In the genomic region with DNA sequence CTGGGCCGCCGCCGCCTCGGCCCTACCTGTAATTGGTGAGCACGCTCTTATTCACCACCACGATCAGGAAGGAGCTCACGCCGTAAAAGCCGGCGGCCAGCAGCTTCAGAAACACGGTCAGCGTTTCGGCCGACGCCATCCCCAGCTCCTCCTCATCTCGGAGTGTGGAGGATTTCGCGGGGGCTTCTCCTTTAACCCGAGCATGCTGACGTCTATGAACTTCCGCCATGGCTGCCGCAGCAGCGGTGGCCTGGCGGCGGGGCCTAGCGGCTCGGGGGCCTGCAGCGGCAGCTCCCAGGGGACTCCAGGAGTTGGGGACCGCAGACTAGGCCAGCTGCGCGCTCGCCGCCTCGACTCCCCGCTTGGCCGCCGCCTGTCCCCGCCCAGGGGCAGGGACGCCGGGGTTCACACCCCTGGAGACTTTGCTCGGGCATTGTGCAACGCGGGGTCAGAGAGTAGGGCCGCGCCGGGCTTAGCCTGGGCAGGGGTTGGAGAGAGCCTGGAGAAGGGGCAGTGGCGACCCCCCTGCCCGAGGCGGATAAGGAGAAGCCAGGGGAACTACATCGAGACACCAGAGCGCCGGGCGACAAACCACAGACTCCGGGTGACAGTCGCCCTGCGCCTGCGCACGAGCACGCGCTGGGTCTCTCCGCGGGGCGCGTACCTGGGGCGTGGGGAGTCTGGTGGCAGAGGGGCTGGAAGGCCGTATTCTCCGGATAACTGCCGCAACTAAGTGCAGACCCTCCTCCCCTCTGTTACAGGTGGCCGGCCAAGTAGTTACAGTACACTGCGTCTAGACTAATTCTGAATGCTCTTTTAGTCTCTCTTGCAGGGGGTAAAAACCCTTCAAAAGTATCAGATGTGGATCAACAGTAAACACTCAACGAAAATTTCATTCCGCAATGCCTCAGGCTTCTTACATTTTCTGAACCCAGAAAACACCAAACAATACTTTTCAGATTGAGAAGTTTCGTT, we compare ENCODE assay signal across 8 cellular contexts. TPM values are rescaled to one million over a fixed set of nuclear protein-coding genes. Genes with fewer than 3 reads are reported as not detected.
A peak's percentile ranks its signal among the peaks of the same experiment; 100 is the strongest.
DNase-seq lines count a peak whose midpoint lies in the region; ATAC-seq and TF ChIP-seq lines count a peak whose summit lies in the region.

A gene (minus strand): TSS at position 364 of the 975 bp plus-strand sequence. CDS start 135 bp downstream, at position 229.

- H3K4me3 ChIP-seq in CD4-positive, CD25-positive, alpha-beta regulatory T cell (ENCODE audit: low read depth, low read length): peak within 1 kb of the TSS; percentile 96
- H3K4me3 ChIP-seq in duodenal mucosa (ENCODE audit: low read depth in 1 of 2, low read length in 2 of 2): peak within 1 kb of the TSS; percentile 92 to 96
- H3K4me3 ChIP-seq in lung: peak within 1 kb of the TSS; percentile 89

- CTCF ChIA-PET in activated CD4-positive, alpha-beta memory T cell treated with anti-CD3 and anti-CD28 coated beads, Interleukin-2, amount 10 ng/mL, durations not matched to agents 7 days and 5 days (lab: Charles Lee): interaction anchor here (0.6 to 7.5 kb wide), 9 partner anchors 51 to 319 kb away, joined by 3 to 45 read pairs (median 4); a partner anchor contains a TSS

- peaks cover 28% of the 10 kb centered on the region for H3K4me1 ChIP-seq in CD4-positive, CD25-positive, alpha-beta regulatory T cell (ENCODE audit: control insufficient read depth, insufficient read depth, low read length, poor library complexity, severe bottlenecking)
- H3K4me1 ChIP-seq in duodenal mucosa (ENCODE audit: control insufficient read depth in 1 of 2, insufficient read depth in 2 of 2, low read length in 2 of 2) (peaks cover 14 to 15% of the 10 kb centered on the region in 2 donors), lung (ENCODE audit: control insufficient read depth in 2 of 2, insufficient read depth in 2 of 2, low read length in 2 of 2) (peaks cover 0 to 6% of the 10 kb centered on the region in 2 donors)

- peaks cover 0 to 1% (median 0%) of the 10 kb centered on the region in 7 donors for H3K9me3 Mint-ChIP-seq in CD4-positive, CD25-positive, alpha-beta regulatory T cell
- no peaks in the 10 kb centered on the region for H3K9me3 Mint-ChIP-seq in activated CD4-positive, alpha-beta memory T cell treated with anti-CD3 and anti-CD28 coated beads, Interleukin-2, amount 10 ng/mL, durations not matched to agents 7 days and 5 days

- peak; percentile 60 to 85 (median 77) for DNase-seq in CD4-positive, CD25-positive, alpha-beta regulatory T cell
- DNase-seq in NCI-H774 (lab: John Stamatoyannopoulos, UW) (peak; percentile 62), lung (ENCODE audit: low spot score) (peak; percentile 70)
- peak; percentile 81 for DNase-seq in activated CD4-positive, alpha-beta memory T cell treated with anti-CD3 and anti-CD28 coated beads, Interleukin-2, amount 10 ng/mL, durations not matched to agents 7 days and 5 days
- peak; percentile 55 to 59 (median 56) for DNase-seq in stimulated activated CD4-positive, alpha-beta T cell treated with anti-CD3 and anti-CD28 coated beads, TNF-alpha, amount 100 ng/mL, for 48 hours (ENCODE audit: low read depth in 3 of 3)

- ATAC-seq in CD4-positive, CD25-positive, alpha-beta regulatory T cell (ENCODE audit: low read depth in 2 of 2): peak; percentile 78 to 81
- ATAC-seq in GM19372 (IDR thresholded peaks at IDR 0.05; ENCODE audit: low read depth, unreplicated experiment): peak; percentile 87
- ATAC-seq in HG03521 (IDR thresholded peaks at IDR 0.05; ENCODE audit: unreplicated experiment): peak; percentile 78
- peak; percentile 88 for ATAC-seq in lung (ENCODE audit: insufficient read depth, low FRiP score)

- 1% methylated on average over 69 to 73 of the region's 73 CpGs for WGBS in lung, 2 donors

- TF ChIP-seq CTCF in lung (IDR thresholded peaks at IDR 0.05; ENCODE audit: control extremely low read depth, extremely low read depth): no peak

- peak within 1 kb of the TSS; percentile 95 for H3K27ac ChIP-seq in CD4-positive, CD25-positive, alpha-beta regulatory T cell (ENCODE audit: insufficient read depth, low read length, poor library complexity, severe bottlenecking)
- H3K27ac ChIP-seq in duodenal mucosa (ENCODE audit: low read depth, low read length) (peak within 1 kb of the TSS; percentile 91), lung (ENCODE audit: low read depth in 1 of 2, low read length in 1 of 2) (peak within 1 kb of the TSS; percentile 96 to 99)

- H3K27me3 ChIP-seq in CD4-positive, CD25-positive, alpha-beta regulatory T cell (ENCODE audit: control insufficient read depth, insufficient read depth, low read length): no peaks in the 10 kb centered on the region
- H3K27me3 ChIP-seq in duodenal mucosa (ENCODE audit: control insufficient read depth in 1 of 2, insufficient read depth in 2 of 2, low read length in 2 of 2): no peaks in the 10 kb centered on the region
- no peaks in the 10 kb centered on the region for H3K27me3 ChIP-seq in lung (ENCODE audit: control insufficient read depth, insufficient read depth)

- POLR2A ChIA-PET in activated CD4-positive, alpha-beta memory T cell treated with anti-CD3 and anti-CD28 coated beads, Interleukin-2, amount 10 ng/mL, durations not matched to agents 7 days and 5 days (lab: Charles Lee): interaction anchor here (0.6 to 2.9 kb wide), 24 partner anchors 10 to 872 kb away, joined by 3 to 23 read pairs (median 5); a partner anchor contains a TSS

- H3K27me3 Mint-ChIP-seq in CD4-positive, CD25-positive, alpha-beta regulatory T cell: no peaks in the 10 kb centered on the region
- H3K27me3 Mint-ChIP-seq in activated CD4-positive, alpha-beta memory T cell treated with anti-CD3 and anti-CD28 coated beads, Interleukin-2, amount 10 ng/mL, durations not matched to agents 7 days and 5 days: peaks cover 2% of the 10 kb centered on the region

- H3K9me3 ChIP-seq in CD4-positive, CD25-positive, alpha-beta regulatory T cell (ENCODE audit: control insufficient read depth in 2 of 2, low read length in 2 of 2): no peaks in the 10 kb centered on the region
- no peaks in the 10 kb centered on the region for H3K9me3 ChIP-seq in duodenal mucosa (ENCODE audit: control insufficient read depth in 1 of 2, low read length in 2 of 2)
- no peaks in the 10 kb centered on the region for H3K9me3 ChIP-seq in lung (ENCODE audit: control insufficient read depth in 2 of 2, insufficient read depth in 1 of 2, low read length in 1 of 2)

- peaks cover 23 to 36% (median 26%) of the 10 kb centered on the region in 4 donors for H3K4me1 Mint-ChIP-seq in CD4-positive, CD25-positive, alpha-beta regulatory T cell
- H3K4me1 Mint-ChIP-seq in activated CD4-positive, alpha-beta memory T cell treated with anti-CD3 and anti-CD28 coated beads, Interleukin-2, amount 10 ng/mL, durations not matched to agents 7 days and 5 days: peaks cover 31% of the 10 kb centered on the region

- H3K4me3 Mint-ChIP-seq in CD4-positive, CD25-positive, alpha-beta regulatory T cell: peak within 1 kb of the TSS; percentile 94 to 96 (median 94)
- peak within 1 kb of the TSS; percentile 81 for H3K4me3 Mint-ChIP-seq in activated CD4-positive, alpha-beta memory T cell treated with anti-CD3 and anti-CD28 coated beads, Interleukin-2, amount 10 ng/mL, durations not matched to agents 7 days and 5 days

- H3K27ac Mint-ChIP-seq in CD4-positive, CD25-positive, alpha-beta regulatory T cell: peak within 1 kb of the TSS; percentile 93 to 96 (median 94)
- peak within 1 kb of the TSS; percentile 84 for H3K27ac Mint-ChIP-seq in activated CD4-positive, alpha-beta memory T cell treated with anti-CD3 and anti-CD28 coated beads, Interleukin-2, amount 10 ng/mL, durations not matched to agents 7 days and 5 days

- peaks cover 10% of the 10 kb centered on the region for H3K36me3 Mint-ChIP-seq in CD4-positive, CD25-positive, alpha-beta regulatory T cell
- H3K36me3 Mint-ChIP-seq in activated CD4-positive, alpha-beta memory T cell treated with anti-CD3 and anti-CD28 coated beads, Interleukin-2, amount 10 ng/mL, durations not matched to agents 7 days and 5 days (ENCODE audit: low read depth): peaks cover 26% of the 10 kb centered on the region

- peak within 1 kb of the TSS; percentile 83 to 97 for H3K9ac ChIP-seq in duodenal mucosa (ENCODE audit: low read depth in 1 of 2, low read length in 2 of 2)

- H3K36me3 ChIP-seq in CD4-positive, CD25-positive, alpha-beta regulatory T cell (ENCODE audit: control insufficient read depth, insufficient read depth, low read length): peaks cover 11% of the 10 kb centered on the region
- H3K36me3 ChIP-seq in duodenal mucosa (ENCODE audit: control insufficient read depth in 1 of 2, insufficient read depth in 2 of 2, low read length in 2 of 2) (peaks cover 0 to 16% of the 10 kb centered on the region in 2 donors), lung (ENCODE audit: control insufficient read depth in 2 of 2, insufficient read depth in 2 of 2, low read length in 2 of 2) (peaks cover 0 to 3% of the 10 kb centered on the region in 2 donors)

RNA-seq across cellular contexts. Expression of the gene that starts here (rescaled TPM):
- 16.7 TPM for total RNA-seq in CD4-positive, CD25-positive, alpha-beta regulatory T cell
- polyA plus RNA-seq in CD4-positive, CD25-positive, alpha-beta regulatory T cell: 1 to 10 TPM; 5.3 to 9.4 (median 7.0) TPM
- total RNA-seq in activated CD4-positive, alpha-beta memory T cell treated with anti-CD3 and anti-CD28 coated beads, Interleukin-2, amount 10 ng/mL, durations not matched to agents 7 days and 5 days: 10 to 100 TPM; 14.2 to 15.7 TPM
- 10 to 100 TPM in 1 of 2 donors, 1 to 10 TPM in 1; 8.0 to 13.2 TPM for total RNA-seq in lung
- 1 to 10 TPM; 1.5 to 3.4 TPM for polyA plus RNA-seq in lung

Comparison
In these comparisons a context has a peak if more than half of its experiments do, and no peak if none do; other contexts are left out.
1. Peak in every context shown above with its lines: DNase-seq, ATAC-seq, H3K4me3 ChIP-seq and H3K27ac ChIP-seq.